In the genomic region with DNA sequence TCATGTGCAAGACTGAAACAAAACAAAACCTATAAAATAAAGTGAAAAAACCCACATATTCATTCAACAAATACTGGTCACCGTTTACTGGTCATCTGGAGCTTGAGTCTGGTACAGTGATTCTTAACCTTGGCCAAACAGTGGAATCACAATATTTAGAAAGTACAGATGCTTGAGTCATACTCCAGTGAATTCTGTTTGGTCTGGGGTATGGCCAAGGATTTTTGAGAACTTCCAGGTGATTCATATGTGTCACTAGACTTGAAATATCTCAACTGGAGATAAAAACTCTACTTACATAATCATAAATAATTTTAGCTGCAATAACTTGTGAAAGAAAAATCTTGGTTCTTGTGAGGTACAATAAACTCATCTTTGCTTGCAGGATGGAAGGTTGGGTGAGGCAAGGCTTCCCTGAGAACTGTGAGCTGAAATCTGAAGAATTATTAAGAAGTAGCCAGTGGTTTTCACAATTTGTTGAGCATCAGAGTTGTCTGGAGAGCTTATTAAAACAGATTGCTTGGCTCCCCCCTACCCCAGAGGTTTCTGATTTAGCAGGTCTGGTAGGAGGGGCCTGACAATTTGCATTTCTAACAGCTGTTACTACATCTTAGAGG, we compare ENCODE assay signal across 13 cellular contexts. TPM values are rescaled to one million over a fixed set of nuclear protein-coding genes. Genes with fewer than 3 reads are reported as not detected.
DNase-seq lines count a peak whose midpoint lies in the region; TF ChIP-seq lines count a peak whose summit lies in the region.
"Had no signal": no experiment of that assay in that cellular context is flagged by ENCODE, and none has a peak within 500 bp of the region (broad histone marks: within the 10 kb centered on the region; RNA-seq: fewer than 3 reads in every experiment).

No MANE protein-coding gene starts in this region.

- TF ChIP-seq CTCF in HFFc6 (IDR thresholded peaks at IDR 0.05): no peak

- H3K4me1 Mint-ChIP-seq in HFFc6 (ENCODE audit: low read depth): peaks cover 35% of the 10 kb centered on the region
- H3K4me1 Mint-ChIP-seq in activated CD4-positive, alpha-beta memory T cell treated with anti-CD3 and anti-CD28 coated beads for 36 hours (ENCODE audit: low read depth): peaks cover 6% of the 10 kb centered on the region

- peak; percentile 44 for DNase-seq in A172 (ENCODE audit: low spot score)
- DNase-seq in HFFc6: peak; percentile 61
- DNase-seq in astrocyte of the hippocampus (ENCODE audit: low read depth, low spot score): peak; percentile 69
- DNase-seq in hepatic stellate cell (ENCODE audit: low spot score): peak; percentile 61
- DNase-seq in activated CD4-positive, alpha-beta memory T cell treated with anti-CD3 and anti-CD28 coated beads for 36 hours: no peak
- no peak for DNase-seq in DMS114 treated with DMSO at 0.1 percent for 48 hours (lab: John Stamatoyannopoulos, UW; ENCODE audit: unreplicated experiment)
- no peak for DNase-seq in NCI-H146 treated with DMSO at 0.1 percent for 48 hours (lab: John Stamatoyannopoulos, UW; ENCODE audit: unreplicated experiment)
- no peak for DNase-seq in MV-4-11 (lab: John Stamatoyannopoulos, UW)
- DNase-seq: activated CD4-positive, CD25-positive, alpha-beta regulatory T cell; activated naive CD4-positive, alpha-beta T cell treated with anti-CD3 and anti-CD28 coated beads, Interleukin-2, amount 10 ng/mL, durations not matched to agents 7 days and 5 days; DMS 273 treated with DMSO at 0.1 percent for 48 hours; erythroblast; NCI-H1092 had no signal

- intact Hi-C loops in activated CD4-positive, alpha-beta memory T cell treated with anti-CD3 and anti-CD28 coated beads for 36 hours (cut with micrococcal nuclease): loop anchor here (10.0 kb wide), 3 partner anchors 148 to 1148 kb away; no protein-coding TSS in a partner anchor

- H3K36me3 Mint-ChIP-seq in HFFc6 (ENCODE audit: low read depth): no peaks in the 10 kb centered on the region
- no peaks in the 10 kb centered on the region for H3K36me3 Mint-ChIP-seq in activated CD4-positive, alpha-beta memory T cell treated with anti-CD3 and anti-CD28 coated beads for 36 hours

- H3K27ac Mint-ChIP-seq in HFFc6: peak overlapping the region; percentile 53
- no peak overlapping the region for H3K27ac Mint-ChIP-seq in activated CD4-positive, alpha-beta memory T cell treated with anti-CD3 and anti-CD28 coated beads for 36 hours
- H3K27ac Mint-ChIP-seq: activated naive CD4-positive, alpha-beta T cell treated with anti-CD3 and anti-CD28 coated beads, Interleukin-2, amount 10 ng/mL, durations not matched to agents 7 days and 5 days had no signal

- H3K27me3 Mint-ChIP-seq in HFFc6 (ENCODE audit: insufficient read depth): no peaks in the 10 kb centered on the region
- no peaks in the 10 kb centered on the region for H3K27me3 Mint-ChIP-seq in activated CD4-positive, alpha-beta memory T cell treated with anti-CD3 and anti-CD28 coated beads for 36 hours
- H3K27me3 Mint-ChIP-seq: activated naive CD4-positive, alpha-beta T cell treated with anti-CD3 and anti-CD28 coated beads, Interleukin-2, amount 10 ng/mL, durations not matched to agents 7 days and 5 days had no signal

- POLR2A ChIA-PET in activated CD4-positive, alpha-beta memory T cell treated with anti-CD3 and anti-CD28 coated beads for 36 hours (lab: Charles Lee): no interaction called here

- CTCF ChIA-PET in activated CD4-positive, alpha-beta memory T cell treated with anti-CD3 and anti-CD28 coated beads for 36 hours (lab: Charles Lee): interaction anchor here (1.2 kb wide), 1 partner anchor 455 kb away, joined by 4 read pairs; no protein-coding TSS in a partner anchor

- no peaks in the 10 kb centered on the region for H3K9me3 Mint-ChIP-seq in HFFc6
- H3K9me3 Mint-ChIP-seq in activated CD4-positive, alpha-beta memory T cell treated with anti-CD3 and anti-CD28 coated beads for 36 hours: no peaks in the 10 kb centered on the region

- no peak overlapping the region for H3K4me3 Mint-ChIP-seq in HFFc6
- no peak overlapping the region for H3K4me3 Mint-ChIP-seq in activated CD4-positive, alpha-beta memory T cell treated with anti-CD3 and anti-CD28 coated beads for 36 hours
- H3K4me3 Mint-ChIP-seq: activated naive CD4-positive, alpha-beta T cell treated with anti-CD3 and anti-CD28 coated beads, Interleukin-2, amount 10 ng/mL, durations not matched to agents 7 days and 5 days had no signal

RNA-seq across cellular contexts. Expression of a gene that starts 9.6 kb away (rescaled TPM):
- 4.3 and 5.3 TPM in 2 replicates for total RNA-seq in A172 (2014; rRNA removed; shearing (Covaris generic))
- total RNA-seq in HFFc6 (2021; fragmentation: NEBNext Ultra II Directional; extraction: Animal tissue kit (Norgen Biotek cat#: 25700)): 1 to 10 TPM; 2.5 to 4.0 (median 3.1) TPM
- 1 to 10 TPM; 1.2 to 1.3 TPM for total RNA-seq in activated CD4-positive, alpha-beta memory T cell treated with anti-CD3 and anti-CD28 coated beads for 36 hours

RNA-seq across cellular contexts. Expression of a gene that starts 9.7 kb away (rescaled TPM):
- total RNA-seq in A172 (2014; rRNA removed; shearing (Covaris generic)): 5.0 and 7.2 TPM in 2 replicates
- total RNA-seq in HFFc6 (2021; fragmentation: NEBNext Ultra II Directional; extraction: Animal tissue kit (Norgen Biotek cat#: 25700)): 1 to 10 TPM; 3.4 to 5.2 (median 4.0) TPM
- 10 to 100 TPM in 1 of 2 experiments, 1 to 10 TPM in 1; 7.8 to 10.1 TPM for total RNA-seq in activated CD4-positive, alpha-beta memory T cell treated with anti-CD3 and anti-CD28 coated beads for 36 hours

Comparison
In these comparisons a context has a peak if more than half of its experiments do, and no peak if none do; other contexts are left out.
1. DNase-seq: peak in A172 (single experiment), HFFc6 (single experiment), astrocyte of the hippocampus (single experiment) and hepatic stellate cell (single experiment); none in activated CD4-positive, alpha-beta memory T cell treated with anti-CD3 and anti-CD28 coated beads for 36 hours (single experiment), DMS114 treated with DMSO at 0.1 percent for 48 hours (single experiment), NCI-H146 treated with DMSO at 0.1 percent for 48 hours (single experiment) and MV-4-11 (single experiment).